11 cellular contexts compared by ENCODE assay signal in the genomic region with DNA sequence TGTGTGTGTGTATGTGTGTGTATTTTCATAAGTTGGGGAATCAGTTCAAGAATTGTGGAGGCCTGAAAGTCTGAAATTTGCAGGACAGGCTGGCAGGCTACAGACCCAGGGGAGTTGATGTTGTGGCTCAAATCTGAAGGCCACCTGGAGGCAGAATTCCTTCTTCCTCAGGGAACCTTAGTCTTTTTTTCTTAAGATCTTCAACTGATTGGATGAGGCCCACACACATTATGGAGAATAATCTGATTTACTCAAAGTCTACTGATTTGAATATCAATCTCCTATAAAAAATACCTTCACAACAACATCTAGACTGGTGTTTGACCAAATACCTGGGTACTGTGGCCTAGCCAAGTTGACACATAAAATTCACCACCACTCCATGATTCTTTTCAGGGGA.
"Had no signal": no experiment of that assay in that cellular context is flagged by ENCODE, and none has a peak within 500 bp of the region (broad histone marks: within the 10 kb centered on the region; RNA-seq: fewer than 3 reads in every experiment).

No MANE protein-coding gene starts in this region.

- H3K4me3 Mint-ChIP-seq: GM23338, H9, HFFc6 had no signal

- H3K4me1 Mint-ChIP-seq: GM23338 had no signal

- DNase-seq: GM23248, GOT3, H7, H9, HCEC 1CT, HFFc6 had no signal

- H3K4me1 ChIP-seq: HAP-1 had no signal

- H3K4me3 ChIP-seq: GM23248, GM23338, HAP-1 had no signal

- H3K36me3 ChIP-seq: HAP-1 had no signal

- H2AFZ ChIP-seq: GM23248, GM23338 had no signal

- H3K9ac ChIP-seq: GM23248 had no signal

- H3K4me2 ChIP-seq: GM23338 had no signal

- H3K27ac Mint-ChIP-seq: GM23338, H9, HFFc6 had no signal

- H3K9me3 ChIP-seq: HAP-1 had no signal

- ATAC-seq: GM23338, HCT116 had no signal

- H3K27ac ChIP-seq: GM23248 had no signal

- FAIRE-seq: H1, H54 had no signal
